Comparison of ENCODE assay signal across 23 cellular contexts in genomic region chr7:31724696-31725095, GRCh38. TPM values are rescaled to one million over a fixed set of nuclear protein-coding genes. Genes with fewer than 3 reads are reported as not detected.
DNase-seq lines count a peak whose midpoint lies in the region; ATAC-seq and TF ChIP-seq lines count a peak whose summit lies in the region.
"Had no signal": no experiment of that assay in that cellular context is flagged by ENCODE, and none has a peak within 500 bp of the region (broad histone marks: within the 10 kb centered on the region; RNA-seq: fewer than 3 reads in every experiment).

No MANE protein-coding gene starts in this region.

- H3K4me1 ChIP-seq in mammary epithelial cell (ENCODE audit: insufficient read depth, low read length) = peaks cover 8% of the 10 kb centered on the region
- H3K4me1 ChIP-seq: A549, SJSA1 had no signal

- H2AFZ ChIP-seq in mammary epithelial cell (ENCODE audit: low read depth, low read length) = no peak overlapping the region

- no TSS peak for BruUV-seq in mammary epithelial cell (replicated peaks; lab: Mats Ljungman, UMichigan)

- no peaks in the 10 kb centered on the region for H3K27me3 ChIP-seq in mammary epithelial cell (ENCODE audit: insufficient read depth, low read length)
- H3K27me3 ChIP-seq: SJSA1 had no signal

- dilution Hi-C loops in mammary epithelial cell (cut with HindIII; ENCODE audit: low sequenced_read_pairs) = loop anchor here (5.0 to 25.0 kb wide), 2 partner anchors 67 to 587 kb away; no protein-coding TSS in a partner anchor

- POLR2A ChIA-PET in activated CD8-positive, alpha-beta T cell treated with anti-CD3 and anti-CD28 coated beads for 36 hours (lab: Charles Lee) = no interaction called here

- no peaks in the 10 kb centered on the region for H3K36me3 Mint-ChIP-seq in activated CD8-positive, alpha-beta T cell treated with anti-CD3 and anti-CD28 coated beads for 36 hours (ENCODE audit: low read depth)
- H3K36me3 Mint-ChIP-seq: CD4-positive, CD25-positive, alpha-beta regulatory T cell had no signal

- CTCF ChIA-PET in mammary epithelial cell (lab: Charles Lee; ENCODE audit: low non-redundant PET) = no interaction called here
- CTCF ChIA-PET in activated CD8-positive, alpha-beta T cell treated with anti-CD3 and anti-CD28 coated beads for 36 hours (lab: Charles Lee) = no interaction called here

- 39% methylated on average over 3 of the region's 3 CpGs for WGBS in mammary epithelial cell (ENCODE audit: low coverage, missing lambda C conversion rate)

- TF ChIP-seq CTCF in AG10803 (conservative IDR thresholded peaks at IDR 0.05; ENCODE audit: low read length) (no peak), mammary epithelial cell (conservative IDR thresholded peaks at IDR 0.05 in 1 of 2, IDR thresholded peaks at IDR 0.05 in 1 of 2; ENCODE audit: extremely low read depth in 1 of 2, insufficient read depth in 1 of 2, low read depth in 1 of 2, low read length in 2 of 2) (no peak)
- no peak for TF ChIP-seq CTCF in activated CD8-positive, alpha-beta T cell treated with anti-CD3 and anti-CD28 coated beads for 36 hours (IDR thresholded peaks at IDR 0.05)

- H3K4me3 ChIP-seq in AG10803 (ENCODE audit: low read length) (no peak overlapping the region), mammary epithelial cell (replicated peaks in 1 of 3; ENCODE audit: insufficient read depth in 1 of 3, low read depth in 2 of 3, low read length in 3 of 3) (no peak overlapping the region)
- H3K4me3 ChIP-seq: A549, SJSA1 had no signal

- intact Hi-C loops in mammary epithelial cell (cut with micrococcal nuclease) = no loop called here
- intact Hi-C loops in activated CD8-positive, alpha-beta T cell treated with anti-CD3 and anti-CD28 coated beads for 36 hours (cut with micrococcal nuclease) = no loop called here

- no peaks in the 10 kb centered on the region for H3K27me3 Mint-ChIP-seq in activated CD8-positive, alpha-beta T cell treated with anti-CD3 and anti-CD28 coated beads for 36 hours
- H3K27me3 Mint-ChIP-seq: CD4-positive, CD25-positive, alpha-beta regulatory T cell had no signal

- H3K9ac ChIP-seq in mammary epithelial cell (ENCODE audit: insufficient read depth, low read length) = no peak overlapping the region

- in situ Hi-C loops in mammary epithelial cell (cut with MboI; ENCODE audit: low sequenced_read_pairs in 2 of 2) = loop anchor here (25.0 kb wide), 2 partner anchors 613 to 763 kb away; partner anchors contain the start of genes AVL9 (in 1 of the 2) and LSM5 (in 1 of the 2)

- no peak for ATAC-seq in activated CD8-positive, alpha-beta T cell treated with anti-CD3 and anti-CD28 coated beads for 36 hours
- ATAC-seq: A549, Panc1, Right ventricle myocardium inferior had no signal

- H3K79me2 ChIP-seq in mammary epithelial cell (ENCODE audit: insufficient read depth, low read length) = no peaks in the 10 kb centered on the region

- no peak overlapping the region for H3K4me2 ChIP-seq in mammary epithelial cell (ENCODE audit: insufficient read depth, low read depth, low read length)
- H3K4me2 ChIP-seq: A549 had no signal

- H3K36me3 ChIP-seq in mammary epithelial cell (ENCODE audit: insufficient read depth, low read length) = no peaks in the 10 kb centered on the region
- H3K36me3 ChIP-seq: SJSA1 had no signal

- no peak overlapping the region for H3K4me3 Mint-ChIP-seq in activated CD8-positive, alpha-beta T cell treated with anti-CD3 and anti-CD28 coated beads for 36 hours
- H3K4me3 Mint-ChIP-seq: CD4-positive, CD25-positive, alpha-beta regulatory T cell had no signal

- peak; percentile 5 for DNase-seq in AG10803 (ENCODE audit: low read depth)
- peak; percentile 13 for DNase-seq in M059J (ENCODE audit: low read depth)
- DNase-seq in mammary epithelial cell = peak; percentile 9
- peak; percentile 24 for DNase-seq in foreskin melanocyte
- no peak for DNase-seq in activated CD8-positive, alpha-beta T cell treated with anti-CD3 and anti-CD28 coated beads for 36 hours
- DNase-seq in NCI-H748 (lab: John Stamatoyannopoulos, UW; ENCODE audit: unreplicated experiment) = no peak
- DNase-seq in NCI-H128 (lab: John Stamatoyannopoulos, UW; ENCODE audit: unreplicated experiment) = no peak
- DNase-seq: CD4-positive, CD25-positive, alpha-beta regulatory T cell; DMS79 treated with DMSO at 0.1 percent for 48 hours; Kasumi-1; MM.1S; NCI-H1048; NCI-H1436; NCI-H187 treated with DMSO at 0.1 percent for 48 hours; NCI-H510A; NCI-H748 treated with DMSO at 0.1 percent for 48 hours; T-helper 1 cell had no signal

- no peaks in the 10 kb centered on the region for H3K4me1 Mint-ChIP-seq in activated CD8-positive, alpha-beta T cell treated with anti-CD3 and anti-CD28 coated beads for 36 hours (ENCODE audit: low read depth)
- H3K4me1 Mint-ChIP-seq: CD4-positive, CD25-positive, alpha-beta regulatory T cell had no signal

- H3K9me3 ChIP-seq in mammary epithelial cell (replicated peaks; ENCODE audit: insufficient read depth, low read length) = no peaks in the 10 kb centered on the region
- H3K9me3 ChIP-seq: A549 had no signal

- H3K9me3 Mint-ChIP-seq in activated CD8-positive, alpha-beta T cell treated with anti-CD3 and anti-CD28 coated beads for 36 hours = no peaks in the 10 kb centered on the region

- no peak overlapping the region for H3K27ac ChIP-seq in mammary epithelial cell (ENCODE audit: insufficient read depth, low read depth, low read length)
- H3K27ac ChIP-seq: A549, SJSA1 had no signal

- H4K20me1 ChIP-seq in mammary epithelial cell (ENCODE audit: insufficient read depth, low read length) = no peaks in the 10 kb centered on the region

- H3K27ac Mint-ChIP-seq in activated CD8-positive, alpha-beta T cell treated with anti-CD3 and anti-CD28 coated beads for 36 hours = no peak overlapping the region
- H3K27ac Mint-ChIP-seq: CD4-positive, CD25-positive, alpha-beta regulatory T cell had no signal

RNA-seq across cellular contexts. Expression of gene PPP1R17, which starts 37.7 kb away (rescaled TPM):
- total RNA-seq in M059J (2014; rRNA removed; shearing (Covaris generic)) = not detected in 2 replicates
- not detected for total RNA-seq in mammary epithelial cell
- not detected for polyA plus RNA-seq in mammary epithelial cell
- polyA minus RNA-seq in mammary epithelial cell = not detected
- total RNA-seq in activated CD8-positive, alpha-beta T cell treated with anti-CD3 and anti-CD28 coated beads for 36 hours = not detected
- total RNA-seq: CD4-positive, CD25-positive, alpha-beta regulatory T cell; H4; Right ventricle myocardium inferior; SJSA1 had no signal
- polyA plus RNA-seq: A549; BJ; CD4-positive, CD25-positive, alpha-beta regulatory T cell had no signal

Comparison
In these comparisons a context has a peak if more than half of its experiments do, and no peak if none do; other contexts are left out.
1. DNase-seq: peak in AG10803 (single experiment), M059J (single experiment), mammary epithelial cell (single experiment) and foreskin melanocyte (single experiment); none in activated CD8-positive, alpha-beta T cell treated with anti-CD3 and anti-CD28 coated beads for 36 hours (single experiment), NCI-H748 (single experiment) and NCI-H128 (single experiment).